In the genomic region with DNA sequence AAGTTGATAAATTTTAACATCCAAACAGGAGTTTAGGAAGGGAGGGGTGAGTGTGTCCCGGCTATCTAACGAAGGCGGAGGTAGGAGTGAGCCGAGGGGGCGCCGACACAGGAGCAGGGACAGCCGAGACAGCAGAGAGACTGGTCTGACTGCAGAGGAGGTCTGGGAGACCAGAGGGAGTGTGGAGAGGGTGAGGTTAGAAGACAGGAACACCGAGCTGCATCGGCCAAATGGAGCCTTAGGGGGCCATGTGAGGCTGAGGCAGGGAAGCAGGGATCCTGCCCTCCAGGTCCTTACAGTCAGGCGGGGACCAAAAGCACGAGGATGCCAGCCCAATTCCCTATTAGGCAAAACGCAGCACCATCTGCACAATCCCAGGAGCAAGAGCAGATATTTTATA, we compare ENCODE assay signal across 15 cellular contexts.
"Had no signal": no experiment of that assay in that cellular context is flagged by ENCODE, and none has a peak within 500 bp of the region (broad histone marks: within the 10 kb centered on the region; RNA-seq: fewer than 3 reads in every experiment).

No MANE protein-coding gene starts in this region.

- H3K27me3 Mint-ChIP-seq: stimulated activated naive CD8-positive, alpha-beta T cell treated with anti-CD3 and anti-CD28 coated beads, Interleukin-15, amount 100 ng/mL, for 72 hours had no signal

- H3K4me1 Mint-ChIP-seq: neural crest cell; stimulated activated naive CD8-positive, alpha-beta T cell treated with anti-CD3 and anti-CD28 coated beads, Interleukin-15, amount 100 ng/mL, for 72 hours had no signal

- H3K9me3 Mint-ChIP-seq: activated T-helper 2 cell treated with anti-CD3 and anti-CD28 coated beads, Interferon-gamma antibody, Interleukin-2, Interleukin-4, amounts not matched to agents 10 μg/mL and 5 μg/mL and 100 μg/mL, durations not matched to agents 14 hours and 24 hours and 36 hours; neural crest cell; stimulated activated naive CD8-positive, alpha-beta T cell treated with anti-CD3 and anti-CD28 coated beads, Interleukin-15, amount 100 ng/mL, for 72 hours had no signal

- H3K27ac Mint-ChIP-seq: activated T-helper 2 cell treated with anti-CD3 and anti-CD28 coated beads, Interferon-gamma antibody, Interleukin-2, Interleukin-4, amounts not matched to agents 10 μg/mL and 5 μg/mL and 100 μg/mL, durations not matched to agents 14 hours and 24 hours and 36 hours had no signal

- DNase-seq: activated CD4-positive, alpha-beta T cell treated with anti-CD3 and anti-CD28 coated beads, Interleukin-2, amount 50 U/mL, for 1 hour; activated CD4-positive, CD25-positive, alpha-beta regulatory T cell; activated naive CD4-positive, alpha-beta T cell treated with anti-CD3 and anti-CD28 coated beads, Interleukin-2, amount 50 U/mL, for 16 hours; activated T-cell treated with anti-CD3 and anti-CD28 coated beads for 4 hours; colonic mucosa; effector CD8-positive, alpha-beta T cell; foreskin keratinocyte; lower lobe of right lung; stimulated activated naive CD8-positive, alpha-beta T cell treated with anti-CD3 and anti-CD28 coated beads, Interleukin-15, amount 100 ng/mL, for 72 hours; T-helper 2 cell had no signal

- H3K27me3 ChIP-seq: colonic mucosa, foreskin keratinocyte, right lobe of liver had no signal

- H3K4me3 ChIP-seq: colonic mucosa, lower lobe of right lung, psoas muscle, right lobe of liver, smooth muscle cell had no signal

- H3K4me1 ChIP-seq: colonic mucosa, foreskin keratinocyte, lower lobe of right lung, psoas muscle had no signal

- ATAC-seq: foreskin keratinocyte; lower lobe of right lung; psoas muscle; right lobe of liver; stimulated activated naive CD8-positive, alpha-beta T cell treated with anti-CD3 and anti-CD28 coated beads, Interleukin-15, amount 100 ng/mL, for 72 hours had no signal

- H3K36me3 ChIP-seq: colonic mucosa had no signal

- H3K4me2 ChIP-seq: smooth muscle cell had no signal

- H3K4me3 Mint-ChIP-seq: neural crest cell; stimulated activated naive CD8-positive, alpha-beta T cell treated with anti-CD3 and anti-CD28 coated beads, Interleukin-15, amount 100 ng/mL, for 72 hours had no signal

- H3K27ac ChIP-seq: colonic mucosa, foreskin keratinocyte, lower lobe of right lung, psoas muscle had no signal

- H3K9me3 ChIP-seq: colonic mucosa, lower lobe of right lung, psoas muscle, right lobe of liver had no signal
